12 cellular contexts compared by ENCODE assay signal in the genomic region with DNA sequence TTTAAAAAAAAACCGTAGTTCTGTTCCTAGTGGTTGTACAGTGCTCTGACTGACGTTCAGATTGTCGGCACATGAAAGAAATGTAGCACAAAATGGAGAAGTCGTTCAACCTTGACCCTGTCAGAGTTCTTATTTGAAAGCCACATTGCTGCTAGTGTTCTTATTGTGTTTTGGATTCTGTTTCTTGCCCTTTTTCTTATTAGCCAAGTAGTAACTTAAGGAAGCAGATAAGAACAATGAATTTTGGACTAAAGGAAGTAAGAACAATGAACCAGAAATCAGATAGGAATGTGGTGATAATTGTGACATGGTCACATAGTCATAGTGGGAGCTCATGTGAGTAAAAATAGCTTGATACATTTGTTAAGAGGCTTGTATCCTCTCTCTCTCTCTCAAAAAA. TPM values are rescaled to one million over a fixed set of nuclear protein-coding genes. Genes with fewer than 3 reads are reported as not detected.
DNase-seq lines count a peak whose midpoint lies in the region; ATAC-seq, FAIRE-seq and TF ChIP-seq lines count a peak whose summit lies in the region.
"Had no signal": no experiment of that assay in that cellular context is flagged by ENCODE, and none has a peak within 500 bp of the region (broad histone marks: within the 10 kb centered on the region; RNA-seq: fewer than 3 reads in every experiment).

No MANE protein-coding gene starts in this region.

- peaks cover 9% of the 10 kb centered on the region for H3K4me1 Mint-ChIP-seq in astrocyte (ENCODE audit: low read depth, unreplicated experiment)

- H2AFZ ChIP-seq in astrocyte (ENCODE audit: low read depth, low read length): no peak overlapping the region
- no peak overlapping the region for H2AFZ ChIP-seq in hepatocyte
- H2AFZ ChIP-seq: PC-9 had no signal

- H4K20me1 ChIP-seq in astrocyte (ENCODE audit: insufficient read depth, low read length) (peaks cover 17% of the 10 kb centered on the region), hepatocyte (ENCODE audit: insufficient read depth, poor library complexity, severe bottlenecking) (no peaks in the 10 kb centered on the region)

- intact Hi-C loops in cardiac septum (cut with DNase I) (loop anchor here (5.0 kb wide), 3 partner anchors 45 to 135 kb away; a partner anchor contains a TSS), upper lobe of right lung (cut with DNase I) (no loop called here)

- no peak overlapping the region for H3K4me3 ChIP-seq in cardiac muscle cell
- H3K4me3 ChIP-seq in astrocyte (ENCODE audit: insufficient read depth, low read depth, low read length): no peak overlapping the region
- no peak overlapping the region for H3K4me3 ChIP-seq in upper lobe of right lung
- H3K4me3 ChIP-seq in hepatocyte: no peak overlapping the region
- H3K4me3 ChIP-seq: PC-9 had no signal

- ATAC-seq in upper lobe of right lung: no peak
- ATAC-seq in activated CD4-positive, CD25-positive, alpha-beta regulatory T cell treated with anti-CD3 and anti-CD28 coated beads, Interleukin-2, amount 50 U/mL, for 24 hours: no peak
- no peak for ATAC-seq in GM21390 (IDR thresholded peaks at IDR 0.05; ENCODE audit: unreplicated experiment)

- H3K27ac ChIP-seq in cardiac muscle cell: peak overlapping the region; percentile 11
- no peak overlapping the region for H3K27ac ChIP-seq in astrocyte (ENCODE audit: low read depth, low read length)
- H3K27ac ChIP-seq in upper lobe of right lung: peak overlapping the region; percentile 34
- H3K27ac ChIP-seq in hepatocyte: no peak overlapping the region
- H3K27ac ChIP-seq: PC-9 had no signal

- H3K4me1 ChIP-seq in cardiac muscle cell (ENCODE audit: low read depth) (no peaks in the 10 kb centered on the region), astrocyte (ENCODE audit: insufficient read depth, low read length) (peaks cover 21% of the 10 kb centered on the region), upper lobe of right lung (no peaks in the 10 kb centered on the region), hepatocyte (ENCODE audit: insufficient read depth) (no peaks in the 10 kb centered on the region)

- H3K79me2 ChIP-seq in astrocyte (ENCODE audit: insufficient read depth, low read length) (no peaks in the 10 kb centered on the region), hepatocyte (no peaks in the 10 kb centered on the region)

- H3K9me3 Mint-ChIP-seq in astrocyte (ENCODE audit: unreplicated experiment): no peaks in the 10 kb centered on the region
- H3K9me3 Mint-ChIP-seq: activated T-helper 1 cell treated with anti-CD3 and anti-CD28 coated beads, Interleukin-12 subunit alpha, Interleukin-12 subunit beta, Interleukin-2, Interleukin-4 antibody, amounts not matched to agents 30 ng/mL and 10 ng/mL and 1 ng/mL, durations not matched to agents 14 hours and 24 hours and 36 hours had no signal

- TF ChIP-seq CTCF in cardiac muscle cell (IDR thresholded peaks at IDR 0.05; ENCODE audit: low read depth, low read length): no peak
- no peak for TF ChIP-seq CTCF in astrocyte (IDR thresholded peaks at IDR 0.05; ENCODE audit: insufficient read depth, low read depth, low read length)
- TF ChIP-seq CTCF in upper lobe of right lung (IDR thresholded peaks at IDR 0.05): no peak
- TF ChIP-seq CTCF in hepatocyte (IDR thresholded peaks at IDR 0.05; ENCODE audit: poor library complexity): no peak

- no peak overlapping the region for H3K27ac Mint-ChIP-seq in astrocyte (ENCODE audit: unreplicated experiment)
- H3K27ac Mint-ChIP-seq: activated T-helper 1 cell treated with anti-CD3 and anti-CD28 coated beads, Interleukin-12 subunit alpha, Interleukin-12 subunit beta, Interleukin-2, Interleukin-4 antibody, amounts not matched to agents 30 ng/mL and 10 ng/mL and 1 ng/mL, durations not matched to agents 14 hours and 24 hours and 36 hours had no signal

- 97% methylated on average over 4 of the region's 4 CpGs for WGBS in hepatocyte (ENCODE audit: low lambda C conversion rate, missing lambda C conversion rate)

- no peak overlapping the region for H3K4me3 Mint-ChIP-seq in astrocyte (ENCODE audit: unreplicated experiment)
- H3K4me3 Mint-ChIP-seq: activated T-helper 1 cell treated with anti-CD3 and anti-CD28 coated beads, Interleukin-12 subunit alpha, Interleukin-12 subunit beta, Interleukin-2, Interleukin-4 antibody, amounts not matched to agents 30 ng/mL and 10 ng/mL and 1 ng/mL, durations not matched to agents 14 hours and 24 hours and 36 hours had no signal

- no peaks in the 10 kb centered on the region for H3K9me2 ChIP-seq in hepatocyte (replicated peaks; ENCODE audit: insufficient read depth)

- no peak overlapping the region for H3K9ac ChIP-seq in astrocyte (ENCODE audit: low read length)

- H3K9me3 ChIP-seq in cardiac muscle cell (ENCODE audit: low read depth) (no peaks in the 10 kb centered on the region), astrocyte (ENCODE audit: insufficient read depth, low read depth, low read length) (no peaks in the 10 kb centered on the region), upper lobe of right lung (no peaks in the 10 kb centered on the region), hepatocyte (ENCODE audit: low read depth) (no peaks in the 10 kb centered on the region)

- peaks cover 13% of the 10 kb centered on the region for H3K36me3 Mint-ChIP-seq in astrocyte (ENCODE audit: low read depth, unreplicated experiment)

- no peak for FAIRE-seq in astrocyte (lab: Jason Lieb, UNC)
- FAIRE-seq: TTC549 had no signal

- H3K4me2 ChIP-seq in astrocyte (ENCODE audit: low read length) (peak overlapping the region; percentile 56), hepatocyte (no peak overlapping the region)
- H3K4me2 ChIP-seq: PC-9 had no signal

- H3K27me3 ChIP-seq in cardiac muscle cell: no peaks in the 10 kb centered on the region
- no peaks in the 10 kb centered on the region for H3K27me3 ChIP-seq in astrocyte (ENCODE audit: insufficient read depth, low read length)
- no peaks in the 10 kb centered on the region for H3K27me3 ChIP-seq in upper lobe of right lung
- H3K27me3 ChIP-seq in hepatocyte: no peaks in the 10 kb centered on the region

- H3K36me3 ChIP-seq in cardiac muscle cell (no peaks in the 10 kb centered on the region), astrocyte (ENCODE audit: insufficient read depth, low read length) (no peaks in the 10 kb centered on the region), upper lobe of right lung (peaks cover 36% of the 10 kb centered on the region), hepatocyte (replicated peaks; ENCODE audit: insufficient read depth, low read depth) (no peaks in the 10 kb centered on the region)

- H3K27me3 Mint-ChIP-seq in astrocyte (ENCODE audit: low read depth, unreplicated experiment): no peaks in the 10 kb centered on the region

- DNase-seq in cardiac muscle cell (ENCODE audit: low read depth in 1 of 2, low spot score in 1 of 2) (peak in 1 of 2 donors; percentile 73), cardiac septum (ENCODE audit: low spot score) (no peak), astrocyte (ENCODE audit: low read depth) (peak; percentile 78), kidney tubule cell (ENCODE audit: low spot score) (peak; percentile 70), upper lobe of right lung (no peak), hepatocyte (ENCODE audit: low spot score) (no peak)
- DNase-seq: NCI-H2081 had no signal

RNA-seq across cellular contexts. Expression of a gene that starts 45.9 kb away (rescaled TPM):
- total RNA-seq in cardiac muscle cell (6.4 and 8.8 TPM in 2 replicates), cardiac septum (10.5 TPM), astrocyte (11.4 and 13.3 TPM in 2 replicates), upper lobe of right lung (17.5 TPM), hepatocyte (7.0 and 7.7 TPM in 2 replicates)
- polyA plus RNA-seq in cardiac muscle cell (19.5 and 19.9 TPM in 2 replicates), hepatocyte (14.8 and 17.6 TPM in 2 replicates)

Comparison
In these comparisons a context has a peak if more than half of its experiments do, and no peak if none do; other contexts are left out.
1. DNase-seq: peak in astrocyte (single experiment) and kidney tubule cell (single experiment); none in cardiac septum (single experiment), upper lobe of right lung (single experiment) and hepatocyte (single experiment).
2. H3K27ac ChIP-seq: peak in cardiac muscle cell (single experiment) and upper lobe of right lung (single experiment); none in astrocyte (single experiment) and hepatocyte (single experiment).